ENCODE assay signal across 10 cellular contexts in the genomic region with DNA sequence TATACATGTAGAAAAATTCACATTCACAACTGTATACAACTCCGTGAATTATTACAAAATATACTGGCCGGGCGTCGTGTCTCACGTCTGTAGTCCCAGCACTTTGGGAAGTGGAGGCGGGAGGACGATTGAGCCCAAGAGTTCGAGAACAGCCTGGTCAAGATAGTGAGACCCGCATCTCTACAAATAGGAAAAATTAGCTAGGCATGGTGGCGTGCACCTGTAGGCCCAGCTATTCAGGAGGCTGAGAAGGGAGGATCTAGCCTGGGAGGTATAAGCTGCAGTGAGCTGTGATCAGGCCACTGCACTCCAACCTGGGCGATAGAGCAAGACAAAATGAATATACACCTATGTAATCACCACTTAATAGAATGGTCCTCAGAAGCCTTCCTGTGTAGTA. TPM values are rescaled to one million over a fixed set of nuclear protein-coding genes. Genes with fewer than 3 reads are reported as not detected.
A peak's percentile ranks its signal among the peaks of the same experiment; 100 is the strongest.
DNase-seq lines count a peak whose midpoint lies in the region; ATAC-seq and TF ChIP-seq lines count a peak whose summit lies in the region.
"Had no signal": no experiment of that assay in that cellular context is flagged by ENCODE, and none has a peak within 500 bp of the region (broad histone marks: within the 10 kb centered on the region; RNA-seq: fewer than 3 reads in every experiment).

No MANE protein-coding gene starts in this region.

- H3K4me1 Mint-ChIP-seq in Caco-2 (ENCODE audit: low read depth, unreplicated experiment) (peaks cover 7% of the 10 kb centered on the region), brain (peaks cover 38% of the 10 kb centered on the region), natural killer cell (peaks cover 20 to 22% of the 10 kb centered on the region in 2 donors)

- no peaks in the 10 kb centered on the region; the same call in 1 of the 2 replicates for H3F3A ChIP-seq in Loucy (ENCODE audit: low read depth)

- H3K4me3 ChIP-seq in Caco-2 (ENCODE audit: low read depth, low read length) (peak overlapping the region; percentile 83), Loucy (ENCODE audit: low read length, poor library complexity, severe bottlenecking) (peak overlapping the region; percentile 90)
- H3K4me3 ChIP-seq: lung had no signal

- H3K4me2 ChIP-seq in Loucy (ENCODE audit: low read depth, low read length, poor library complexity, severe bottlenecking) = peak overlapping the region; percentile 93

- H3K36me3 ChIP-seq in Caco-2 (ENCODE audit: control insufficient read depth, insufficient read depth, low read length) = peaks cover 2% of the 10 kb centered on the region; the same call in 1 of the 2 replicates
- H3K36me3 ChIP-seq in Loucy (ENCODE audit: insufficient read depth, low read length) = peaks cover 17% of the 10 kb centered on the region; the same call in 1 of the 2 replicates

- no peaks in the 10 kb centered on the region for H3K9me2 ChIP-seq in Loucy (replicated peaks; ENCODE audit: low read depth, low read length)

- peaks cover 63% of the 10 kb centered on the region for H3K79me2 ChIP-seq in Loucy (ENCODE audit: insufficient read depth, low read length)

- peak overlapping the region; percentile 79 for H3K9ac ChIP-seq in Loucy (ENCODE audit: low read depth, low read length, poor library complexity, severe bottlenecking)

- no TSS peak for BruUV-seq in Caco-2 (replicated peaks; lab: Mats Ljungman, UMichigan)

- H3K27ac Mint-ChIP-seq in Caco-2 (ENCODE audit: unreplicated experiment) = peak overlapping the region; percentile 99
- H3K27ac Mint-ChIP-seq in brain = no peak overlapping the region
- no peak overlapping the region for H3K27ac Mint-ChIP-seq in natural killer cell

- H3K4me1 ChIP-seq in Caco-2 (peaks cover 11% of the 10 kb centered on the region; the same call in 1 of the 2 replicates), Loucy (ENCODE audit: insufficient read depth, low read length, poor library complexity, severe bottlenecking) (peaks cover 29% of the 10 kb centered on the region)

- H3K27me3 ChIP-seq in Caco-2 (replicated peaks; ENCODE audit: control insufficient read depth, insufficient read depth, low read length) (no peaks in the 10 kb centered on the region), Loucy (ENCODE audit: insufficient read depth, low read length, poor library complexity, severe bottlenecking) (no peaks in the 10 kb centered on the region)

- H4K20me1 ChIP-seq in Loucy (ENCODE audit: insufficient read depth, low read length, poor library complexity, severe bottlenecking) = peaks cover 9% of the 10 kb centered on the region

- intact Hi-C loops in Caco-2 (cut with micrococcal nuclease; ENCODE audit: unreplicated experiment) = loop anchor here (10.0 kb wide), 1 partner anchor 199 kb away; a partner anchor contains a TSS
- intact Hi-C loops in natural killer cell (cut with micrococcal nuclease) = no loop called here

- H3K27me3 Mint-ChIP-seq in Caco-2 (ENCODE audit: insufficient read depth, unreplicated experiment) (no peaks in the 10 kb centered on the region), brain (peaks cover 12% of the 10 kb centered on the region), natural killer cell (ENCODE audit: low read depth in 2 of 2) (no peaks in the 10 kb centered on the region)

- ATAC-seq in natural killer cell (no peak), GM19452 (IDR thresholded peaks at IDR 0.05; ENCODE audit: unreplicated experiment) (no peak)

- H3K4me3 Mint-ChIP-seq in Caco-2 (ENCODE audit: unreplicated experiment) = peak overlapping the region; percentile 92
- H3K4me3 Mint-ChIP-seq in brain = peak overlapping the region; percentile 96 to 100 (median 99)
- H3K4me3 Mint-ChIP-seq in natural killer cell = peak overlapping the region; percentile 100

- CTCF ChIA-PET in Caco-2 (lab: Charles Lee) = no interaction called here

- POLR2A ChIA-PET in Caco-2 (lab: Charles Lee) = no interaction called here

- TF ChIP-seq CTCF in Caco-2 (IDR thresholded peaks at IDR 0.05; ENCODE audit: insufficient read depth in 1 of 2, low read depth in 1 of 2, low read length in 1 of 2, severe bottlenecking in 1 of 2, unreplicated experiment in 1 of 2) = no peak
- TF ChIP-seq CTCF in Loucy (conservative IDR thresholded peaks at IDR 0.05; ENCODE audit: low read length) = no peak
- TF ChIP-seq CTCF in brain (conservative IDR thresholded peaks at IDR 0.05) = no peak
- no peak for TF ChIP-seq CTCF in natural killer cell (IDR thresholded peaks at IDR 0.05)

- H3K9me3 ChIP-seq in Caco-2 (no peaks in the 10 kb centered on the region), Loucy (ENCODE audit: insufficient read depth, low read depth, low read length) (no peaks in the 10 kb centered on the region)

- H3K36me3 Mint-ChIP-seq in Caco-2 (ENCODE audit: insufficient read depth, unreplicated experiment) (peaks cover 53% of the 10 kb centered on the region), brain (peaks cover 8% of the 10 kb centered on the region), natural killer cell (no peaks in the 10 kb centered on the region)

- no peaks in the 10 kb centered on the region for H3K9me3 Mint-ChIP-seq in Caco-2 (ENCODE audit: unreplicated experiment)
- H3K9me3 Mint-ChIP-seq in brain = no peaks in the 10 kb centered on the region
- no peaks in the 10 kb centered on the region for H3K9me3 Mint-ChIP-seq in natural killer cell

- DNase-seq in Caco-2 (no peak), natural killer cell (no peak), NCI-H748 treated with DMSO at 0.1 percent for 48 hours (lab: John Stamatoyannopoulos, UW) (no peak), NCI-H2107 (lab: John Stamatoyannopoulos, UW) (no peak)
- DNase-seq in central memory CD4-positive, alpha-beta T cell = no peak
- DNase-seq: SW 1271 had no signal

- no peak overlapping the region for H2AFZ ChIP-seq in Loucy (ENCODE audit: low read length)

RNA-seq across cellular contexts. Expression of a gene that starts 1.3 kb away (rescaled TPM):
- total RNA-seq in Caco-2 (2022) (37.8 and 47.0 TPM in 2 replicates), natural killer cell (1 to 10 TPM; 1.2 to 5.0 (median 4.0) TPM)
- 24.7 TPM for polyA plus RNA-seq in brain (ENCODE audit: insufficient read depth, low read depth, low replicate concordance)

RNA-seq across cellular contexts. Expression of a gene that starts 58.8 kb away (rescaled TPM):
- total RNA-seq in Caco-2 (2022) (46.3 and 48.0 TPM in 2 replicates), natural killer cell (10 to 100 TPM; 52.8 to 82.3 (median 72.0) TPM)
- 36.6 TPM for polyA plus RNA-seq in brain (ENCODE audit: insufficient read depth, low read depth, low replicate concordance)
